In genomic region chr2:239178954-239179353, GRCh38 we compare ENCODE assay signal across 1 cellular context.
TF ChIP-seq lines count a peak whose summit lies in the region.

No MANE protein-coding gene starts in this region.

TF ChIP-seq in GM12878, 131 proteins besides CTCF, POLR2A, EP300 and RAD21:
- no peak for TF ChIP-seq ZBTB40 (IDR thresholded peaks at IDR 0.05; ENCODE audit: borderline replicate concordance)
- TF ChIP-seq ZNF217 (IDR thresholded peaks at IDR 0.05) = no peak
- TF ChIP-seq BCL3 (IDR thresholded peaks at IDR 0.05; ENCODE audit: borderline replicate concordance, insufficient read depth, low read depth, low read length, poor library complexity, severe bottlenecking) = peak; percentile 96
- TF ChIP-seq RELB (IDR thresholded peaks at IDR 0.05; ENCODE audit: low read depth) = no peak
- TF ChIP-seq USF2 (IDR thresholded peaks at IDR 0.05; ENCODE audit: borderline replicate concordance, low read depth, low read length) = no peak
- TF ChIP-seq FOXM1 (IDR thresholded peaks at IDR 0.05; ENCODE audit: low read depth, low read length) = no peak
- no peak for TF ChIP-seq SKIL (IDR thresholded peaks at IDR 0.05; ENCODE audit: low read depth, poor library complexity, severe bottlenecking)
- no peak for TF ChIP-seq MTA2 (IDR thresholded peaks at IDR 0.05; ENCODE audit: low read depth)
- no peak for TF ChIP-seq CEBPZ (IDR thresholded peaks at IDR 0.05; ENCODE audit: low read depth, low read length)
- no peak for TF ChIP-seq SMC3 (IDR thresholded peaks at IDR 0.05; ENCODE audit: borderline replicate concordance, low read length)
- no peak for TF ChIP-seq ASH2L (IDR thresholded peaks at IDR 0.05; ENCODE audit: borderline replicate concordance, low read depth)
- TF ChIP-seq MTA3 (IDR thresholded peaks at IDR 0.05; ENCODE audit: borderline replicate concordance, low read length) = no peak
- no peak for TF ChIP-seq E2F4 (IDR thresholded peaks at IDR 0.05; ENCODE audit: low read depth, low read length)
- TF ChIP-seq TCF3 (IDR thresholded peaks at IDR 0.05; ENCODE audit: borderline replicate concordance, insufficient read depth, low read depth, low read length) = peak; percentile 69; the same call in 1 of the 2 replicates
- TF ChIP-seq SREBF1 (IDR thresholded peaks at IDR 0.05; ENCODE audit: low read length) = no peak
- no peak for TF ChIP-seq JUNB (IDR thresholded peaks at IDR 0.05)
